Comparison of ENCODE assay signal across 19 cellular contexts in genomic region chr5:80147119-80147815, GRCh38.
A peak's percentile ranks its signal among the peaks of the same experiment; 100 is the strongest.
DNase-seq lines count a peak whose midpoint lies in the region; ATAC-seq, FAIRE-seq and TF ChIP-seq lines count a peak whose summit lies in the region.
"Had no signal": no experiment of that assay in that cellular context is flagged by ENCODE, and none has a peak within 500 bp of the region (broad histone marks: within the 10 kb centered on the region; RNA-seq: fewer than 3 reads in every experiment).

No MANE protein-coding gene starts in this region.

- intact Hi-C loops in HepG2 (cut with micrococcal nuclease; ENCODE audit: unreplicated experiment) (no loop called here), right lobe of liver (cut with DNase I) (no loop called here), Right ventricle myocardium superior (cut with DNase I) (loop anchor here (10.0 kb wide), 1 partner anchor 58 kb away; no protein-coding TSS in a partner anchor)

- no peaks in the 10 kb centered on the region for H3K79me2 ChIP-seq in HepG2 (ENCODE audit: insufficient read depth, low read length)
- H3K79me2 ChIP-seq: hepatocyte had no signal

- no peak for DNase-seq in HepG2 (ENCODE audit: low spot score)
- no peak for DNase-seq in right lobe of liver
- DNase-seq in T-helper 17 cell, result no peak
- DNase-seq in Right ventricle myocardium superior, result no peak
- no peak for DNase-seq in DMS114 treated with DMSO at 0.1 percent for 48 hours (lab: John Stamatoyannopoulos, UW; ENCODE audit: unreplicated experiment)
- no peak for DNase-seq in stimulated activated naive B cell treated with anti-CD40 and anti-IgM and Interleukin-4, amounts not matched to agents 10 μg/mL and 1 μg/mL and 100 μg/mL, for 72 hours
- DNase-seq in NCI-H748 treated with DMSO at 0.1 percent for 48 hours (lab: John Stamatoyannopoulos, UW), result no peak
- DNase-seq: effector CD8-positive, alpha-beta T cell; GF-D8; kidney; MM.1S; NCI-H2029; NCI-H526 treated with DMSO at 0.1 percent for 48 hours; stimulated activated CD4-positive, alpha-beta T cell treated with anti-CD3 and anti-CD28 coated beads, Interleukin-2, amount 100 ng/mL, for 48 hours had no signal

- TF ChIP-seq POLR2A in HepG2 (IDR thresholded peaks at IDR 0.05; ENCODE audit: insufficient read depth in 1 of 2, low read depth in 2 of 2, low read length in 2 of 2) (no peak), right lobe of liver (IDR thresholded peaks at IDR 0.05) (no peak)

- H3K27me3 ChIP-seq in HepG2 (ENCODE audit: control insufficient read depth in 1 of 2, insufficient read depth in 2 of 2, low read length in 2 of 2) (no peaks in the 10 kb centered on the region), right lobe of liver (no peaks in the 10 kb centered on the region)
- H3K27me3 ChIP-seq: hepatocyte had no signal

- CTCF ChIA-PET in HepG2 (lab: Yijun Ruan, JAX; ENCODE audit: low intra/inter-chr PET ratio, low total read pairs), result no interaction called here

- H3K4me2 ChIP-seq in HepG2 (ENCODE audit: low read depth, low read length), result no peak overlapping the region
- H3K4me2 ChIP-seq: hepatocyte had no signal

- no peak for TF ChIP-seq RAD21 in HepG2 (CRISPR knock-in tag; IDR thresholded peaks at IDR 0.05)

- POLR2A ChIA-PET in HepG2 (lab: Yijun Ruan, JAX), result no interaction called here

- ATAC-seq in HepG2 (no peak), right lobe of liver (no peak), T-helper 17 cell (no peak), Right ventricle myocardium superior (ENCODE audit: poor library complexity) (peak; percentile 63), HG03520 (IDR thresholded peaks at IDR 0.05; ENCODE audit: unreplicated experiment) (no peak)
- no peak for ATAC-seq in stimulated activated naive B cell treated with anti-CD40 and anti-IgM and Interleukin-4, amounts not matched to agents 10 μg/mL and 1 μg/mL and 100 μg/mL, for 72 hours (replicated peaks)

- BruUV-seq in HepG2 (replicated peaks; lab: Mats Ljungman, UMichigan), result no TSS peak

- no peak overlapping the region for H2AFZ ChIP-seq in HepG2 (ENCODE audit: low read length)
- H2AFZ ChIP-seq: hepatocyte had no signal

- H3K36me3 Mint-ChIP-seq in T-helper 17 cell (ENCODE audit: low read depth), result peaks cover 27% of the 10 kb centered on the region
- peaks cover 25 to 41% of the 10 kb centered on the region in 2 donors for H3K36me3 Mint-ChIP-seq in stimulated activated naive B cell treated with anti-CD40 and anti-IgM and Interleukin-4, amounts not matched to agents 10 μg/mL and 1 μg/mL and 100 μg/mL, for 72 hours

- H3K36me3 ChIP-seq in HepG2 (replicated peaks in 1 of 2; ENCODE audit: control insufficient read depth in 1 of 2, insufficient read depth in 2 of 2, low read length in 2 of 2) (peaks cover 18 to 60% of the 10 kb centered on the region in 2 experiments), right lobe of liver (peaks cover 3 to 77% (median 31%) of the 10 kb centered on the region in 4 donors)

- H3K9ac ChIP-seq in HepG2 (ENCODE audit: insufficient read depth, low read depth, low read length), result no peak overlapping the region

- peaks cover 55% of the 10 kb centered on the region for H3K4me1 Mint-ChIP-seq in T-helper 17 cell
- H3K4me1 Mint-ChIP-seq in stimulated activated naive B cell treated with anti-CD40 and anti-IgM and Interleukin-4, amounts not matched to agents 10 μg/mL and 1 μg/mL and 100 μg/mL, for 72 hours, result peaks cover 25 to 34% of the 10 kb centered on the region in 2 donors

- no peak for FAIRE-seq in HepG2 (lab: Jason Lieb, UNC)
- FAIRE-seq: bronchial epithelial cell, kidney had no signal

- TF ChIP-seq CTCF in HepG2 (CRISPR knock-in tag; IDR thresholded peaks at IDR 0.05) (no peak), right lobe of liver (IDR thresholded peaks at IDR 0.05) (no peak)

- H4K20me1 ChIP-seq in HepG2 (ENCODE audit: insufficient read depth, low read length), result no peaks in the 10 kb centered on the region

- H3K9me3 ChIP-seq in HepG2 (ENCODE audit: low read length), result no peaks in the 10 kb centered on the region
- no peaks in the 10 kb centered on the region for H3K9me3 ChIP-seq in right lobe of liver
- no peaks in the 10 kb centered on the region for H3K9me3 ChIP-seq in T-helper 17 cell (ENCODE audit: control insufficient read depth, low read length, poor library complexity, severe bottlenecking)

- H3K4me1 ChIP-seq in HepG2 (ENCODE audit: insufficient read depth, low read length) (peaks cover 11% of the 10 kb centered on the region), right lobe of liver (peaks cover 0 to 9% (median 0%) of the 10 kb centered on the region in 4 donors)

- TF ChIP-seq EP300 in HepG2 (IDR thresholded peaks at IDR 0.05; ENCODE audit: low read depth in 2 of 2, low read length in 2 of 2) (no peak), HepG2 (CRISPR knock-in tag; IDR thresholded peaks at IDR 0.05; ENCODE audit: borderline replicate concordance) (no peak)

- H3K27me3 Mint-ChIP-seq in T-helper 17 cell, result no peaks in the 10 kb centered on the region
- H3K27me3 Mint-ChIP-seq in stimulated activated naive B cell treated with anti-CD40 and anti-IgM and Interleukin-4, amounts not matched to agents 10 μg/mL and 1 μg/mL and 100 μg/mL, for 72 hours, result no peaks in the 10 kb centered on the region

- H3K9me3 Mint-ChIP-seq in stimulated activated naive B cell treated with anti-CD40 and anti-IgM and Interleukin-4, amounts not matched to agents 10 μg/mL and 1 μg/mL and 100 μg/mL, for 72 hours, result no peaks in the 10 kb centered on the region
- H3K9me3 Mint-ChIP-seq: mesothelial cell of epicardium had no signal

- WGBS in HepG2 (ENCODE audit: low lambda C conversion rate), result 96% methylated on average over 5 of the region's 9 CpGs
- WGBS in right lobe of liver (ENCODE audit: insufficient coverage, low coverage, low lambda C conversion rate, missing lambda C conversion rate), result 74% methylated on average over 6 of the region's 9 CpGs

- no peak overlapping the region for H3K4me3 Mint-ChIP-seq in T-helper 17 cell
- H3K4me3 Mint-ChIP-seq in stimulated activated naive B cell treated with anti-CD40 and anti-IgM and Interleukin-4, amounts not matched to agents 10 μg/mL and 1 μg/mL and 100 μg/mL, for 72 hours, result no peak overlapping the region
- H3K4me3 Mint-ChIP-seq: mesothelial cell of epicardium had no signal

- in situ Hi-C loops in HepG2 (cut with HindIII; ENCODE audit: extremely low pct_ligation_motif_present, low pct_unique_long_range_greater_than_20kb), result no loop called here

- peak overlapping the region; percentile 60 for H3K27ac Mint-ChIP-seq in T-helper 17 cell
- H3K27ac Mint-ChIP-seq in stimulated activated naive B cell treated with anti-CD40 and anti-IgM and Interleukin-4, amounts not matched to agents 10 μg/mL and 1 μg/mL and 100 μg/mL, for 72 hours, result no peak overlapping the region
- H3K27ac Mint-ChIP-seq: mesothelial cell of epicardium had no signal

- no peak overlapping the region for H3K4me3 ChIP-seq in HepG2 (replicated peaks in 1 of 3; ENCODE audit: insufficient read depth in 1 of 3, low read depth in 2 of 3, low read length in 3 of 3)
- H3K4me3 ChIP-seq in right lobe of liver, result no peak overlapping the region
- H3K4me3 ChIP-seq: hepatocyte, SK-N-MC had no signal

- H3K27ac ChIP-seq in HepG2 (ENCODE audit: extremely low read length, insufficient read depth, low read length) (no peak overlapping the region), right lobe of liver (no peak overlapping the region)
- H3K27ac ChIP-seq: hepatocyte, SK-N-MC had no signal

TF ChIP-seq in HepG2, 621 proteins besides CTCF, POLR2A, EP300 and RAD21:
- TF ChIP-seq RBM22 (optimal IDR thresholded peaks at IDR 0.05; ENCODE audit: low read length) (peak; percentile 28), ZNF749 (CRISPR knock-in tag; IDR thresholded peaks at IDR 0.05; ENCODE audit: borderline replicate concordance) (no peak)
TF ChIP-seq in HepG2: peak in this region for 1.
